8 cellular contexts compared by ENCODE assay signal in genomic region chr9:136885950-136886578, GRCh38. TPM values are rescaled to one million over a fixed set of nuclear protein-coding genes. Genes with fewer than 3 reads are reported as not detected.
A peak's percentile ranks its signal among the peaks of the same experiment; 100 is the strongest.
DNase-seq lines count a peak whose midpoint lies in the region; ATAC-seq and TF ChIP-seq lines count a peak whose summit lies in the region.

Gene TRAF2 (plus strand): TSS chr9:136886516. CDS start chr9:136898741, 12,225 bp downstream.

- in situ Hi-C loops in GM13977 (cut with MboI; ENCODE audit: low pct_unique_long_range_greater_than_20kb, low sequenced_read_pairs, unreplicated experiment), result no loop called here

- H3K27me3 ChIP-seq in upper lobe of right lung, result no peaks in the 10 kb centered on the region

- peak within 1 kb of the TSS; percentile 92 for H3K4me3 ChIP-seq in upper lobe of right lung

- H3K36me3 ChIP-seq in upper lobe of right lung, result no peaks in the 10 kb centered on the region

- DNase-seq in GM13977 (ENCODE audit: low spot score) (peak; percentile 100), NCI-H146 treated with DMSO at 0.1 percent for 48 hours (lab: John Stamatoyannopoulos, UW; ENCODE audit: unreplicated experiment) (peak; percentile 76), T-helper 1 cell (peak; percentile 94 to 100 (median 95)), amniotic epithelial cell (ENCODE audit: low read depth) (peak; percentile 99), left cardiac atrium (peak; percentile 98), posterior vena cava (ENCODE audit: low spot score) (peak; percentile 99), upper lobe of right lung (peak; percentile 99)

- H3K4me1 ChIP-seq in upper lobe of right lung, result peaks cover 33% of the 10 kb centered on the region

- H3K9me3 ChIP-seq in upper lobe of right lung, result no peaks in the 10 kb centered on the region

- intact Hi-C loops in left cardiac atrium (cut with DNase I) (no loop called here), posterior vena cava (cut with DNase I) (loop anchor here in 1 of 2 donors (5.0 kb wide), 1 partner anchor 56 kb away; the partner anchor contains the start of gene FBXW5), upper lobe of right lung (cut with DNase I) (no loop called here)

- TF ChIP-seq CTCF in GM13977 (IDR thresholded peaks at IDR 0.05; ENCODE audit: extremely low read depth, insufficient read depth, missing control alignments), result no peak
- TF ChIP-seq CTCF in upper lobe of right lung (IDR thresholded peaks at IDR 0.05), result no peak

- peak within 1 kb of the TSS; percentile 81 for H3K27ac ChIP-seq in upper lobe of right lung

- ATAC-seq in HG02870 (IDR thresholded peaks at IDR 0.05; ENCODE audit: unreplicated experiment) (peak; percentile 71), left cardiac atrium (peak; percentile 99), upper lobe of right lung (peak; percentile 98)

RNA-seq across cellular contexts. Expression of gene TRAF2, which starts in this region (rescaled TPM):
- total RNA-seq in left cardiac atrium (10 to 100 TPM in 1 of 2 donors, 1 to 10 TPM in 1; 8.8 to 11.8 TPM), posterior vena cava (10 to 100 TPM in 1 of 2 donors, 1 to 10 TPM in 1; 8.7 to 10.9 TPM), upper lobe of right lung (14.8 TPM)

Comparison
In these comparisons a context has a peak if more than half of its experiments do, and no peak if none do; other contexts are left out.
1. Peak in every context shown above with its lines: DNase-seq, ATAC-seq, H3K4me3 ChIP-seq and H3K27ac ChIP-seq.